In the genomic region with DNA sequence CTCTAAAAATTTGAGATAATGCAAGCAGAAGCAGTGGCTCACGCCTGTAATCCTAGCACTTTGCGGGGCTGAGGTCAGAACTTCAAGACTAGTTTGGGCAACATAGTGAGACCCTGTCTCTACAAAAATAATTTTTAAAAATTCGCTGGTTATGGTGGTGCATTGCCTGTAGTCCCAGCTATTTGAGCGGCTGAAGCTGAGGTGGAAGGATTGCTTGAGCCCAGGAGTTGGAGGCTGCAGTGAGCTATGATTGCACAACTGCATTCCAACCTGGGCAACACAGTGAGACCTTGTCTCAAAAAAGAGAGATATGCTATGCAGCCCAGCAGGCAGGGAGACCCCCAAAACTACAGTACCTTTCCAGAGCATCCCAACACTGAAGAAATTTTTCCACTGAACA, we compare ENCODE assay signal across 8 cellular contexts. TPM values are rescaled to one million over a fixed set of nuclear protein-coding genes. Genes with fewer than 3 reads are reported as not detected.
A peak's percentile ranks its signal among the peaks of the same experiment; 100 is the strongest.
DNase-seq lines count a peak whose midpoint lies in the region; ATAC-seq and TF ChIP-seq lines count a peak whose summit lies in the region.

No MANE protein-coding gene starts in this region.

- CTCF ChIA-PET in activated CD4-positive, alpha-beta T cell treated with anti-CD3 and anti-CD28 coated beads for 36 hours (lab: Charles Lee): interaction anchor here (1.6 kb wide), 1 partner anchor 20 kb away, joined by 8 read pairs; no protein-coding TSS in a partner anchor

- H3K4me3 ChIP-seq in SU-DHL-6 (ENCODE audit: insufficient read depth, low read length, poor library complexity, severe bottlenecking): no peak overlapping the region
- peak overlapping the region; percentile 6 to 97 (median 20) for H3K4me3 ChIP-seq in fibroblast of lung (replicated peaks in 1 of 4; ENCODE audit: control extremely low read depth in 1 of 4, insufficient read depth in 1 of 4, low read depth in 3 of 4, low read length in 4 of 4)
- peak overlapping the region; percentile 27 for H3K4me3 ChIP-seq in smooth muscle cell

- DNase-seq in activated CD4-positive, alpha-beta T cell treated with anti-CD3 and anti-CD28 coated beads for 36 hours: no peak
- no peak for DNase-seq in activated CD4-positive, alpha-beta T cell treated with anti-CD3 and anti-CD28 coated beads for 1 hour
- DNase-seq in fibroblast of lung (ENCODE audit: low read depth in 2 of 2) (no peak), smooth muscle cell (lab: John Stamatoyannopoulos, UW; ENCODE audit: unreplicated experiment) (no peak), GM13976 (ENCODE audit: low spot score) (no peak), NCI-H510A treated with DMSO at 0.1 percent for 48 hours (lab: John Stamatoyannopoulos, UW) (no peak)

- H3K4me1 ChIP-seq in fibroblast of lung (ENCODE audit: control insufficient read depth, extremely low read depth, insufficient read depth, low read length): peaks cover 2% of the 10 kb centered on the region
- H3K4me1 ChIP-seq in smooth muscle cell (ENCODE audit: low read depth): no peaks in the 10 kb centered on the region

- POLR2A ChIA-PET in activated CD4-positive, alpha-beta T cell treated with anti-CD3 and anti-CD28 coated beads for 36 hours (lab: Charles Lee): no interaction called here

- no peaks in the 10 kb centered on the region for H4K20me1 ChIP-seq in SU-DHL-6 (ENCODE audit: low read depth, low read length)
- H4K20me1 ChIP-seq in fibroblast of lung (ENCODE audit: control insufficient read depth, extremely low read depth, insufficient read depth, low read length): no peaks in the 10 kb centered on the region
- H4K20me1 ChIP-seq in smooth muscle cell (ENCODE audit: low read depth): no peaks in the 10 kb centered on the region

- no peaks in the 10 kb centered on the region for H3K27me3 Mint-ChIP-seq in activated CD4-positive, alpha-beta T cell treated with anti-CD3 and anti-CD28 coated beads for 36 hours

- no peak overlapping the region for H2AFZ ChIP-seq in SU-DHL-6 (ENCODE audit: low read depth, low read length, severe bottlenecking)
- H2AFZ ChIP-seq in fibroblast of lung (ENCODE audit: low read length): no peak overlapping the region
- H2AFZ ChIP-seq in smooth muscle cell (ENCODE audit: low read depth): no peak overlapping the region

- H3K9ac ChIP-seq in SU-DHL-6 (ENCODE audit: low read length): peak overlapping the region; percentile 90; the same call in 1 of the 2 replicates
- H3K9ac ChIP-seq in fibroblast of lung (ENCODE audit: insufficient read depth, low read length): no peak overlapping the region
- no peak overlapping the region for H3K9ac ChIP-seq in smooth muscle cell (ENCODE audit: low read depth)

- peaks cover 39% of the 10 kb centered on the region for H3K36me3 Mint-ChIP-seq in activated CD4-positive, alpha-beta T cell treated with anti-CD3 and anti-CD28 coated beads for 36 hours (ENCODE audit: low read depth)

- H3K27me3 ChIP-seq in SU-DHL-6 (ENCODE audit: low read length) (no peaks in the 10 kb centered on the region), fibroblast of lung (ENCODE audit: control insufficient read depth, insufficient read depth, low read length) (no peaks in the 10 kb centered on the region), smooth muscle cell (ENCODE audit: low read depth) (no peaks in the 10 kb centered on the region)

- no peak for ATAC-seq in activated CD4-positive, alpha-beta T cell treated with anti-CD3 and anti-CD28 coated beads for 36 hours
- no peak for ATAC-seq in GM21447 (IDR thresholded peaks at IDR 0.05; ENCODE audit: unreplicated experiment)

- H3K79me2 ChIP-seq in SU-DHL-6 (ENCODE audit: insufficient read depth, low read length): peaks cover 36% of the 10 kb centered on the region
- H3K79me2 ChIP-seq in fibroblast of lung (ENCODE audit: control insufficient read depth, insufficient read depth, low read length): peaks cover 38% of the 10 kb centered on the region
- no peaks in the 10 kb centered on the region for H3K79me2 ChIP-seq in smooth muscle cell (ENCODE audit: low read depth)

- H3K9me3 Mint-ChIP-seq in activated CD4-positive, alpha-beta T cell treated with anti-CD3 and anti-CD28 coated beads for 36 hours (ENCODE audit: low read depth): no peaks in the 10 kb centered on the region

- no peak overlapping the region for H3K27ac ChIP-seq in SU-DHL-6 (ENCODE audit: low read depth, low read length)
- no peak overlapping the region for H3K27ac ChIP-seq in fibroblast of lung (ENCODE audit: insufficient read depth, low read length)
- H3K27ac ChIP-seq in smooth muscle cell (ENCODE audit: low read depth): no peak overlapping the region

- intact Hi-C loops in activated CD4-positive, alpha-beta T cell treated with anti-CD3 and anti-CD28 coated beads for 36 hours (cut with DNase I, micrococcal nuclease): loop anchor here in 1 of 2 experiments (5.0 kb wide), 1 partner anchor 202 kb away; no protein-coding TSS in a partner anchor

- H3K9me2 ChIP-seq in SU-DHL-6 (replicated peaks; ENCODE audit: insufficient read depth, low read length): no peaks in the 10 kb centered on the region

- 46% methylated on average over 4 of the region's 4 CpGs for WGBS in smooth muscle cell (ENCODE audit: low lambda C conversion rate)

- peak overlapping the region; percentile 99 for H3K4me3 Mint-ChIP-seq in activated CD4-positive, alpha-beta T cell treated with anti-CD3 and anti-CD28 coated beads for 36 hours

- peak overlapping the region; percentile 77 for H3K27ac Mint-ChIP-seq in activated CD4-positive, alpha-beta T cell treated with anti-CD3 and anti-CD28 coated beads for 36 hours

- in situ Hi-C loops in GM13976 (cut with MboI; ENCODE audit: low sequenced_read_pairs, unreplicated experiment): no loop called here

- H3K36me3 ChIP-seq in SU-DHL-6 (ENCODE audit: low read length): peaks cover 22% of the 10 kb centered on the region
- H3K36me3 ChIP-seq in fibroblast of lung (ENCODE audit: control insufficient read depth, insufficient read depth, low read length): peaks cover 4% of the 10 kb centered on the region
- H3K36me3 ChIP-seq in smooth muscle cell (ENCODE audit: low read depth): no peaks in the 10 kb centered on the region

- TF ChIP-seq CTCF in SU-DHL-6 (IDR thresholded peaks at IDR 0.05; ENCODE audit: insufficient read depth, low read length, poor library complexity, severe bottlenecking) (no peak), fibroblast of lung (conservative IDR thresholded peaks at IDR 0.05 in 1 of 2, IDR thresholded peaks at IDR 0.05 in 1 of 2; ENCODE audit: low read depth in 1 of 2, low read length in 2 of 2) (no peak), smooth muscle cell (IDR thresholded peaks at IDR 0.05; ENCODE audit: borderline replicate concordance, insufficient read depth, poor library complexity, severe bottlenecking) (no peak), GM13976 (IDR thresholded peaks at IDR 0.05; ENCODE audit: borderline replicate concordance, control extremely low read depth, extremely low read depth, insufficient read depth, missing control alignments) (no peak)

- H3K4me2 ChIP-seq in SU-DHL-6 (ENCODE audit: low read depth, low read length, poor library complexity, severe bottlenecking) (peak overlapping the region; percentile 77), fibroblast of lung (ENCODE audit: extremely low read depth, insufficient read depth, low read length) (peak overlapping the region; percentile 7), smooth muscle cell (peak overlapping the region; percentile 39)

- H3F3A ChIP-seq in SU-DHL-6 (ENCODE audit: insufficient read depth) (peaks cover 3% of the 10 kb centered on the region; the same call in 1 of the 2 replicates), smooth muscle cell (ENCODE audit: low read depth) (no peaks in the 10 kb centered on the region)

- H3K4me1 Mint-ChIP-seq in activated CD4-positive, alpha-beta T cell treated with anti-CD3 and anti-CD28 coated beads for 36 hours: peaks cover 61% of the 10 kb centered on the region

- H3K9me3 ChIP-seq in SU-DHL-6 (ENCODE audit: insufficient read depth, low read length) (no peaks in the 10 kb centered on the region), fibroblast of lung (ENCODE audit: control insufficient read depth, insufficient read depth, low read depth, low read length) (no peaks in the 10 kb centered on the region), smooth muscle cell (replicated peaks; ENCODE audit: low read depth) (no peaks in the 10 kb centered on the region)

RNA-seq across cellular contexts. Expression of a gene that starts 2.3 kb away (rescaled TPM):
- total RNA-seq in activated CD4-positive, alpha-beta T cell treated with anti-CD3 and anti-CD28 coated beads for 36 hours: 10 to 100 TPM; 53.1 to 59.4 TPM
- total RNA-seq in fibroblast of lung (31.1 and 75.8 TPM in 2 replicates), smooth muscle cell (79.0 and 91.8 TPM in 2 replicates)
- polyA plus RNA-seq in fibroblast of lung (252 and 593 TPM in 2 replicates), smooth muscle cell (74.3 and 81.1 TPM in 2 replicates)
- 307 and 587 TPM in 2 replicates for polyA plus RNA-seq in fibroblast of lung (2012)
- polyA minus RNA-seq in fibroblast of lung (ENCODE audit: low replicate concordance): 57.2 and 70.9 TPM in 2 replicates

Comparison
In these comparisons a context has a peak if more than half of its experiments do, and no peak if none do; other contexts are left out.
1. H3K4me2 ChIP-seq: peak in every context shown above with its lines; median percentile 77 in SU-DHL-6; 39 in smooth muscle cell; 7 in fibroblast of lung.